ENCODE assay signal across 8 cellular contexts in genomic region chr18:22348521-22349316, GRCh38.
A peak's percentile ranks its signal among the peaks of the same experiment; 100 is the strongest.
DNase-seq lines count a peak whose midpoint lies in the region; ATAC-seq lines count a peak whose summit lies in the region.

No MANE protein-coding gene starts in this region.

- H3K36me3 ChIP-seq in urinary bladder (ENCODE audit: insufficient read depth) = no peaks in the 10 kb centered on the region

- H3K4me3 ChIP-seq in urinary bladder (ENCODE audit: low read depth, low read length) = peak overlapping the region; percentile 63

- H3K27ac ChIP-seq in urinary bladder (ENCODE audit: low read depth) = peak overlapping the region; percentile 74

- no peaks in the 10 kb centered on the region for H3K4me1 ChIP-seq in urinary bladder (ENCODE audit: insufficient read depth)

- DNase-seq in 8988T (peak; percentile 79), HuH-7.5 (ENCODE audit: low spot score) (peak; percentile 31), dedifferentiated amniotic fluid mesenchymal stem cell (ENCODE audit: extremely low spot score) (peak; percentile 43), lung microvascular endothelial cell (ENCODE audit: low read depth in 2 of 2) (peak; percentile 28 to 41), midbrain (lab: John Stamatoyannopoulos, UW) (no peak), NCI-H2196 (lab: John Stamatoyannopoulos, UW; ENCODE audit: unreplicated experiment) (no peak)

- no peak for ATAC-seq in HG03139 (IDR thresholded peaks at IDR 0.05; ENCODE audit: unreplicated experiment)

- WGBS in urinary bladder = 2% methylated on average over 85 of the region's 85 CpGs

Comparison
In these comparisons a context has a peak if more than half of its experiments do, and no peak if none do; other contexts are left out.
1. DNase-seq: peak in 8988T (single experiment), HuH-7.5 (single experiment), dedifferentiated amniotic fluid mesenchymal stem cell (single experiment) and lung microvascular endothelial cell (2 of 2); none in midbrain (single experiment) and NCI-H2196 (single experiment).